In genomic region chr2:157349949-157350510, GRCh38 we compare ENCODE assay signal across 16 cellular contexts. TPM values are rescaled to one million over a fixed set of nuclear protein-coding genes. Genes with fewer than 3 reads are reported as not detected.
DNase-seq lines count a peak whose midpoint lies in the region; ATAC-seq, FAIRE-seq and TF ChIP-seq lines count a peak whose summit lies in the region.
"Had no signal": no experiment of that assay in that cellular context is flagged by ENCODE, and none has a peak within 500 bp of the region (broad histone marks: within the 10 kb centered on the region; RNA-seq: fewer than 3 reads in every experiment).

No MANE protein-coding gene starts in this region.

- peaks cover 3% of the 10 kb centered on the region for H3K9me3 ChIP-seq in T-helper 17 cell (ENCODE audit: control insufficient read depth, low read length, poor library complexity, severe bottlenecking)
- H3K9me3 ChIP-seq: SK-N-SH had no signal

- POLR2A ChIA-PET in HEK293T (lab: Yijun Ruan, JAX), result no interaction called here

- H3K27me3 Mint-ChIP-seq in T-helper 17 cell, result no peaks in the 10 kb centered on the region
- H3K27me3 Mint-ChIP-seq: IgD-negative memory B cell had no signal

- peaks cover 10% of the 10 kb centered on the region for H3K4me1 Mint-ChIP-seq in T-helper 17 cell
- H3K4me1 Mint-ChIP-seq: IgD-negative memory B cell had no signal

- DNase-seq in AG20443 (ENCODE audit: low spot score) (peak; percentile 37), GM04504 (ENCODE audit: low read depth) (peak; percentile 32), T-helper 17 cell (no peak), fibroblast of peridontal ligament (ENCODE audit: extremely low read depth) (peak; percentile 51), frontal cortex (ENCODE audit: low spot score in 2 of 2) (no peak), HEK293T (ENCODE audit: extremely low spot score) (no peak), NCI-H2107 (lab: John Stamatoyannopoulos, UW) (no peak), GM13977 (ENCODE audit: low spot score) (no peak)
- DNase-seq: DMS 273 treated with DMSO at 0.1 percent for 48 hours, GOT3, NCI-H446 treated with DMSO at 0.1 percent for 48 hours, Peyer's patch, Right ventricle myocardium superior, SK-N-SH, T-helper 1 cell had no signal

- no peak overlapping the region for H3K4me3 Mint-ChIP-seq in T-helper 17 cell
- H3K4me3 Mint-ChIP-seq: IgD-negative memory B cell had no signal

- CTCF ChIA-PET in HEK293T (lab: Yijun Ruan, JAX), result no interaction called here

- no peak for FAIRE-seq in frontal cortex (lab: Jason Lieb, UNC)

- in situ Hi-C loops in GM13977 (cut with MboI; ENCODE audit: low pct_unique_long_range_greater_than_20kb, low sequenced_read_pairs, unreplicated experiment), result loop anchor here (25.0 kb wide), 1 partner anchor 87 kb away; the partner anchor contains the start of gene CYTIP

- no peaks in the 10 kb centered on the region for H3K36me3 Mint-ChIP-seq in T-helper 17 cell (ENCODE audit: low read depth)

- ATAC-seq in T-helper 17 cell, result no peak

- TF ChIP-seq CTCF in GM13977 (IDR thresholded peaks at IDR 0.05; ENCODE audit: extremely low read depth, insufficient read depth, missing control alignments), result no peak

- H3K27ac Mint-ChIP-seq in T-helper 17 cell, result peak overlapping the region; percentile 14
- H3K27ac Mint-ChIP-seq: IgD-negative memory B cell had no signal

TF ChIP-seq in HEK293T, 16 proteins besides CTCF, POLR2A, EP300 and RAD21:
- TF ChIP-seq FOXM1 (IDR thresholded peaks at IDR 0.05; ENCODE audit: borderline replicate concordance) (no peak), HDGF (IDR thresholded peaks at IDR 0.05; ENCODE audit: borderline replicate concordance) (no peak), FOXA1 (IDR thresholded peaks at IDR 0.05) (no peak), L3MBTL2 (conservative IDR thresholded peaks at IDR 0.05) (no peak), FOXK2 (IDR thresholded peaks at IDR 0.05) (no peak), SUZ12 (IDR thresholded peaks at IDR 0.05) (no peak), LEF1 (IDR thresholded peaks at IDR 0.05; ENCODE audit: borderline replicate concordance) (no peak), CTBP1 (IDR thresholded peaks at IDR 0.05; ENCODE audit: borderline replicate concordance) (no peak), ZNF384 (IDR thresholded peaks at IDR 0.05) (no peak), NFRKB (IDR thresholded peaks at IDR 0.05) (no peak), BHLHE40 (IDR thresholded peaks at IDR 0.05; ENCODE audit: borderline replicate concordance) (no peak), ELF4 (IDR thresholded peaks at IDR 0.05) (no peak), ARNT (IDR thresholded peaks at IDR 0.05) (no peak), TARDBP (IDR thresholded peaks at IDR 0.05) (no peak)

RNA-seq across cellular contexts. Expression of gene ERMN, which starts 24.4 kb away (rescaled TPM):
- total RNA-seq in T-helper 17 cell, result 10 to 100 TPM; 10.2 to 11.6 TPM
- total RNA-seq in frontal cortex, result under 0.01 TPM
- total RNA-seq: Right ventricle myocardium superior had no signal

Comparison
In these comparisons a context has a peak if more than half of its experiments do, and no peak if none do; other contexts are left out.
1. DNase-seq: peak in AG20443 (single experiment), GM04504 (single experiment) and fibroblast of peridontal ligament (single experiment); none in T-helper 17 cell (0 of 3), frontal cortex (0 of 2), HEK293T (single experiment), NCI-H2107 (single experiment) and GM13977 (single experiment).
2. RNA of gene ERMN, which starts 24.4 kb away (total RNA-seq): 10.2 to 11.6 TPM in T-helper 17 cell; under 0.01 TPM in frontal cortex (single experiment); every median in the first group is over 10 times any median in the second.